In the genomic region with DNA sequence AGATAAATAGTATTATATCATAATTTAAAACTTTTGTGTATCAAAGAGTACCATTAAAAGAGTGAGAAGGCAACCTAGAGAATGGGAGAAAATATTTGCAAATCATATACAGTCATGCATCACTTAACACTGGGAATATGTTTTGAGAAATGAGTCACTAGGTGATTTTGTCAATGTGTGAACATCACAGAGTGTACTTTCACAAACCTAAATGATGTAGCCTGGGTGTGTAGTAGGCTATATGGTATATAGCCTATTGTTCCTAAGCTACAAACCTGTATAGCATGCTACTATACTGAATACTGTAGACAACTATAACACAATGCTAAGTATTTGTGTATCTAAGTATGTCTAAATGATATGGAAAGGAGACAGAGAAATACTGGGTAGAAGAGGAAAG, we compare ENCODE assay signal across 18 cellular contexts. TPM values are rescaled to one million over a fixed set of nuclear protein-coding genes. Genes with fewer than 3 reads are reported as not detected.
DNase-seq lines count a peak whose midpoint lies in the region; ATAC-seq and TF ChIP-seq lines count a peak whose summit lies in the region.
"Had no signal": no experiment of that assay in that cellular context is flagged by ENCODE, and none has a peak within 500 bp of the region (broad histone marks: within the 10 kb centered on the region; RNA-seq: fewer than 3 reads in every experiment).

No MANE protein-coding gene starts in this region.

- ATAC-seq in activated naive CD8-positive, alpha-beta T cell treated with anti-CD3 and anti-CD28 coated beads, Interleukin-2, amount 50 U/mL, for 24 hours: peak; percentile 72
- ATAC-seq in RWPE2 (ENCODE audit: low read depth): 0 out of 3 replicates have a peak, but pooled peaks have one; percentile 23
- peak; percentile 70 for ATAC-seq in esophagus mucosa
- peak; percentile 90 for ATAC-seq in stimulated activated naive CD8-positive, alpha-beta T cell treated with anti-CD3 and anti-CD28 coated beads, Interleukin-15, amount 100 ng/mL, for 72 hours
- ATAC-seq: CD8-positive, alpha-beta T cell had no signal

- no peak overlapping the region for H3K27ac Mint-ChIP-seq in activated naive CD8-positive, alpha-beta T cell treated with anti-CD3 and anti-CD28 coated beads, Interleukin-2, amount 50 U/mL, for 24 hours
- no peak overlapping the region for H3K27ac Mint-ChIP-seq in activated naive CD8-positive, alpha-beta T cell treated with anti-CD3 and anti-CD28 coated beads for 36 hours
- no peak overlapping the region for H3K27ac Mint-ChIP-seq in stimulated activated naive CD8-positive, alpha-beta T cell treated with anti-CD3 and anti-CD28 coated beads, Interleukin-15, amount 100 ng/mL, for 72 hours
- H3K27ac Mint-ChIP-seq: CD8-positive, alpha-beta T cell had no signal

- peaks cover 8% of the 10 kb centered on the region for H3K4me1 Mint-ChIP-seq in activated naive CD8-positive, alpha-beta T cell treated with anti-CD3 and anti-CD28 coated beads, Interleukin-2, amount 50 U/mL, for 24 hours
- peaks cover 6% of the 10 kb centered on the region for H3K4me1 Mint-ChIP-seq in activated naive CD8-positive, alpha-beta T cell treated with anti-CD3 and anti-CD28 coated beads for 36 hours
- H3K4me1 Mint-ChIP-seq in stimulated activated naive CD8-positive, alpha-beta T cell treated with anti-CD3 and anti-CD28 coated beads, Interleukin-15, amount 100 ng/mL, for 72 hours: peaks cover 29% of the 10 kb centered on the region

- no peaks in the 10 kb centered on the region for H3K4me1 ChIP-seq in RWPE2 (ENCODE audit: insufficient read depth, poor library complexity, severe bottlenecking)

- no peak overlapping the region for H3K27ac ChIP-seq in RWPE2 (ENCODE audit: poor library complexity, severe bottlenecking)
- H3K27ac ChIP-seq: BLaER1 treated with 17β-estradiol and CSF1 and Interleukin-3, amounts not matched to agents 10 nM and 100 nM had no signal

- no peaks in the 10 kb centered on the region for H3K27me3 ChIP-seq in RWPE2 (ENCODE audit: insufficient read depth, poor library complexity, severe bottlenecking)
- H3K27me3 ChIP-seq: BLaER1 treated with 17β-estradiol and CSF1 and Interleukin-3, amounts not matched to agents 10 nM and 100 nM had no signal

- DNase-seq in activated naive CD8-positive, alpha-beta T cell treated with anti-CD3 and anti-CD28 coated beads, Interleukin-2, amount 50 U/mL, for 24 hours: no peak
- DNase-seq in activated naive CD8-positive, alpha-beta T cell treated with anti-CD3 and anti-CD28 coated beads for 36 hours: no peak
- no peak for DNase-seq in RWPE2 (ENCODE audit: low spot score)
- DNase-seq in stimulated activated naive CD8-positive, alpha-beta T cell treated with anti-CD3 and anti-CD28 coated beads, Interleukin-15, amount 100 ng/mL, for 72 hours: no peak
- no peak for DNase-seq in NCI-H1105 (lab: John Stamatoyannopoulos, UW)
- no peak for DNase-seq in KBM-7
- DNase-seq: Calu3; CD8-positive, alpha-beta T cell; DMS79; NCI-H1436; NCI-H1930; NCI-H226; NCI-H524; NCI-H82; OCI-M1; RPMI8226 had no signal

- no peak overlapping the region for H3K4me3 Mint-ChIP-seq in activated naive CD8-positive, alpha-beta T cell treated with anti-CD3 and anti-CD28 coated beads, Interleukin-2, amount 50 U/mL, for 24 hours
- no peak overlapping the region for H3K4me3 Mint-ChIP-seq in activated naive CD8-positive, alpha-beta T cell treated with anti-CD3 and anti-CD28 coated beads for 36 hours
- H3K4me3 Mint-ChIP-seq in stimulated activated naive CD8-positive, alpha-beta T cell treated with anti-CD3 and anti-CD28 coated beads, Interleukin-15, amount 100 ng/mL, for 72 hours: no peak overlapping the region
- H3K4me3 Mint-ChIP-seq: CD8-positive, alpha-beta T cell had no signal

- no peaks in the 10 kb centered on the region for H3K36me3 ChIP-seq in RWPE2 (ENCODE audit: low read depth)
- H3K36me3 ChIP-seq: BLaER1 treated with 17β-estradiol and CSF1 and Interleukin-3, amounts not matched to agents 10 nM and 100 nM had no signal

- no peaks in the 10 kb centered on the region for H3K9me3 Mint-ChIP-seq in activated naive CD8-positive, alpha-beta T cell treated with anti-CD3 and anti-CD28 coated beads, Interleukin-2, amount 50 U/mL, for 24 hours
- no peaks in the 10 kb centered on the region for H3K9me3 Mint-ChIP-seq in activated naive CD8-positive, alpha-beta T cell treated with anti-CD3 and anti-CD28 coated beads for 36 hours
- no peaks in the 10 kb centered on the region for H3K9me3 Mint-ChIP-seq in stimulated activated naive CD8-positive, alpha-beta T cell treated with anti-CD3 and anti-CD28 coated beads, Interleukin-15, amount 100 ng/mL, for 72 hours
- H3K9me3 Mint-ChIP-seq: CD8-positive, alpha-beta T cell had no signal

- in situ Hi-C loops in KBM-7 (cut with MboI; ENCODE audit: low pct_unique_long_range_greater_than_20kb, low sequenced_read_pairs): no loop called here

- H3K27me3 Mint-ChIP-seq in activated naive CD8-positive, alpha-beta T cell treated with anti-CD3 and anti-CD28 coated beads, Interleukin-2, amount 50 U/mL, for 24 hours: no peaks in the 10 kb centered on the region
- peaks cover 8% of the 10 kb centered on the region for H3K27me3 Mint-ChIP-seq in activated naive CD8-positive, alpha-beta T cell treated with anti-CD3 and anti-CD28 coated beads for 36 hours
- peaks cover 18% of the 10 kb centered on the region for H3K27me3 Mint-ChIP-seq in stimulated activated naive CD8-positive, alpha-beta T cell treated with anti-CD3 and anti-CD28 coated beads, Interleukin-15, amount 100 ng/mL, for 72 hours

- H3K9me3 ChIP-seq in RWPE2 (ENCODE audit: severe bottlenecking): no peaks in the 10 kb centered on the region
- H3K9me3 ChIP-seq: BLaER1 treated with 17β-estradiol and CSF1 and Interleukin-3, amounts not matched to agents 10 nM and 100 nM had no signal

- H3K36me3 Mint-ChIP-seq in activated naive CD8-positive, alpha-beta T cell treated with anti-CD3 and anti-CD28 coated beads, Interleukin-2, amount 50 U/mL, for 24 hours (ENCODE audit: low read depth): no peaks in the 10 kb centered on the region
- H3K36me3 Mint-ChIP-seq in activated naive CD8-positive, alpha-beta T cell treated with anti-CD3 and anti-CD28 coated beads for 36 hours: no peaks in the 10 kb centered on the region
- H3K36me3 Mint-ChIP-seq: CD8-positive, alpha-beta T cell had no signal

- no peak overlapping the region for H3K4me3 ChIP-seq in RWPE2 (ENCODE audit: severe bottlenecking)
- H3K4me3 ChIP-seq: BLaER1 treated with 17β-estradiol and CSF1 and Interleukin-3, amounts not matched to agents 10 nM and 100 nM had no signal

- no peak for TF ChIP-seq CTCF in RWPE2 (IDR thresholded peaks at IDR 0.05; ENCODE audit: poor library complexity, severe bottlenecking)

RNA-seq across cellular contexts. Expression of a gene that starts 48.0 kb away (rescaled TPM):
- 10 to 100 TPM; 18.5 to 19.9 TPM for total RNA-seq in activated naive CD8-positive, alpha-beta T cell treated with anti-CD3 and anti-CD28 coated beads for 36 hours
- total RNA-seq in esophagus mucosa: 20.0 TPM

Comparison
In these comparisons a context has a peak if more than half of its experiments do, and no peak if none do; other contexts are left out.
1. ATAC-seq: peak in every context shown above with its lines; median percentile 90 in stimulated activated naive CD8-positive, alpha-beta T cell treated with anti-CD3 and anti-CD28 coated beads, Interleukin-15, amount 100 ng/mL, for 72 hours; 72 in activated naive CD8-positive, alpha-beta T cell treated with anti-CD3 and anti-CD28 coated beads, Interleukin-2, amount 50 U/mL, for 24 hours; 70 in esophagus mucosa; 23 in RWPE2.